Comparison of ENCODE assay signal across 8 cellular contexts in the genomic region with DNA sequence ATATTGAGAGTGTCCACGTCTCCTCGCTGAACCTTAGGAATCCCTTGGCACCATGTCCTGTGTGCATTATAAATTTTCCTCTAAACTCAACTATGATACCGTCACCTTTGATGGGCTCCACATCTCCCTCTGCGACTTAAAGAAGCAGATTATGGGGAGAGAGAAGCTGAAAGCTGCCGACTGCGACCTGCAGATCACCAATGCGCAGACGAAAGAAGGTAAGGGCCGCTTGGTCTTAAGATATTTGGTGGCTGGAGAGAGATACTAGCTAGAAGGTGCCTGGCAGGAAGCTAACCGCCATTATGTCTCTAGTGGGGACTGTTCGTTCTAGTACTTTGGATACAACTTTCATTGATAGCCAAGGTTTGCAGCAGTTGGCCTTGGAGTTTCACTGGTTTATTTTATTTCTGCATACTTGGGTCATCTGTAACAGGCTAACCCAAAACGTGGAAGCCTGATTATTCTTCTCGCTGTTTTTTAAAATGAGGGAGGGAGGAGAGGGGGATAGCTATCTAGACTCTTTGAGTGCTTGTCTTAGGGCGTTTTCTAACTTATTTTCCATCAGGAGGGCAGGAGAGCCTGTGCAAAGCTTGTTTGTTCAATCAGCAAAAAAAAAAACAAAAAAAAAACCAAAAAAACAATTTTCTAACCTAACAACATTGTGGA. TPM values are rescaled to one million over a fixed set of nuclear protein-coding genes. Genes with fewer than 3 reads are reported as not detected.
A peak's percentile ranks its signal among the peaks of the same experiment; 100 is the strongest.
DNase-seq lines count a peak whose midpoint lies in the region; ATAC-seq and TF ChIP-seq lines count a peak whose summit lies in the region.

No MANE protein-coding gene starts in this region.

- H3K36me3 ChIP-seq in KOPT-K1 (ENCODE audit: insufficient read depth, low read length) (peaks cover 33% of the 10 kb centered on the region), psoas muscle (ENCODE audit: insufficient read depth in 1 of 2, low read depth in 1 of 2) (peaks cover 0 to 3% of the 10 kb centered on the region in 2 donors)

- peak overlapping the region; percentile 100 for H3K4me3 Mint-ChIP-seq in activated CD4-positive, alpha-beta memory T cell treated with anti-CD3 and anti-CD28 coated beads, Interleukin-2, amount 10 ng/mL, durations not matched to agents 7 days and 5 days

- no peak for TF ChIP-seq CTCF in psoas muscle (IDR thresholded peaks at IDR 0.05)

- 0 to 1% (median 0%) methylated on average over 14 of the region's 14 CpGs for WGBS in psoas muscle, 3 donors

- DNase-seq in EH (ENCODE audit: low read depth) (peak; percentile 47), germinal center (ENCODE audit: low spot score) (peak; percentile 15), psoas muscle (no peak), NCI-H345 treated with DMSO at 0.1 percent for 48 hours (lab: John Stamatoyannopoulos, UW; ENCODE audit: unreplicated experiment) (no peak)
- DNase-seq in activated CD4-positive, alpha-beta memory T cell treated with anti-CD3 and anti-CD28 coated beads, Interleukin-2, amount 10 ng/mL, durations not matched to agents 7 days and 5 days, result peak; percentile 37

- no peaks in the 10 kb centered on the region for H3K27me3 ChIP-seq in psoas muscle (ENCODE audit: insufficient read depth in 3 of 3, low read length in 2 of 3)

- CTCF ChIA-PET in activated CD4-positive, alpha-beta memory T cell treated with anti-CD3 and anti-CD28 coated beads, Interleukin-2, amount 10 ng/mL, durations not matched to agents 7 days and 5 days (lab: Charles Lee), result interaction anchor here (0.9 to 1.2 kb wide), 3 partner anchors 9 to 311 kb away, joined by 3 to 4 read pairs (median 4); no protein-coding TSS in a partner anchor

- no peaks in the 10 kb centered on the region for H3K9me3 ChIP-seq in KOPT-K1 (ENCODE audit: insufficient read depth, low read length, poor library complexity, severe bottlenecking)
- H3K9me3 ChIP-seq in psoas muscle, result no peaks in the 10 kb centered on the region

- H3K9me3 Mint-ChIP-seq in activated CD4-positive, alpha-beta memory T cell treated with anti-CD3 and anti-CD28 coated beads, Interleukin-2, amount 10 ng/mL, durations not matched to agents 7 days and 5 days, result no peaks in the 10 kb centered on the region

- H3K27ac Mint-ChIP-seq in activated CD4-positive, alpha-beta memory T cell treated with anti-CD3 and anti-CD28 coated beads, Interleukin-2, amount 10 ng/mL, durations not matched to agents 7 days and 5 days, result peak overlapping the region; percentile 97

- H3K4me1 ChIP-seq in psoas muscle, result peaks cover 25% of the 10 kb centered on the region

- H3K4me3 ChIP-seq in psoas muscle, result peak overlapping the region; percentile 98

- H3K27ac ChIP-seq in KOPT-K1 (ENCODE audit: low read depth, low read length, poor library complexity, severe bottlenecking) (peak overlapping the region; percentile 95), psoas muscle (peak overlapping the region; percentile 100)

- peak in 1 of 4 donors; percentile 20 for ATAC-seq in psoas muscle
- ATAC-seq in HG02840 (IDR thresholded peaks at IDR 0.05; ENCODE audit: low FRiP score, unreplicated experiment), result no peak
- no peak for ATAC-seq in GM19023 (IDR thresholded peaks at IDR 0.05; ENCODE audit: unreplicated experiment)

- H3K36me3 Mint-ChIP-seq in activated CD4-positive, alpha-beta memory T cell treated with anti-CD3 and anti-CD28 coated beads, Interleukin-2, amount 10 ng/mL, durations not matched to agents 7 days and 5 days (ENCODE audit: low read depth), result peaks cover 50% of the 10 kb centered on the region

- peaks cover 44% of the 10 kb centered on the region for H3K4me1 Mint-ChIP-seq in activated CD4-positive, alpha-beta memory T cell treated with anti-CD3 and anti-CD28 coated beads, Interleukin-2, amount 10 ng/mL, durations not matched to agents 7 days and 5 days

- POLR2A ChIA-PET in activated CD4-positive, alpha-beta memory T cell treated with anti-CD3 and anti-CD28 coated beads, Interleukin-2, amount 10 ng/mL, durations not matched to agents 7 days and 5 days (lab: Charles Lee), result interaction anchor here (1.2 to 1.6 kb wide), 6 partner anchors 9 to 475 kb away, joined by 3 to 10 read pairs (median 4); partner anchors contain the start of gene ARHGAP17

- intact Hi-C loops in psoas muscle (cut with DNase I), result loop anchor here (10.0 kb wide), 3 partner anchors 204 to 986 kb away; partner anchors contain the start of genes EARS2 (in 1 of the 2), LCMT1 (in 1 of the 2) and UBFD1 (in 1 of the 2)

- no peaks in the 10 kb centered on the region for H3K27me3 Mint-ChIP-seq in activated CD4-positive, alpha-beta memory T cell treated with anti-CD3 and anti-CD28 coated beads, Interleukin-2, amount 10 ng/mL, durations not matched to agents 7 days and 5 days

RNA-seq across cellular contexts. Expression of gene RBBP6, which starts 1.3 kb away (rescaled TPM):
- total RNA-seq in activated CD4-positive, alpha-beta memory T cell treated with anti-CD3 and anti-CD28 coated beads, Interleukin-2, amount 10 ng/mL, durations not matched to agents 7 days and 5 days, result 10 to 100 TPM; 66.8 to 68.6 TPM
- 10 to 100 TPM; 21.8 to 30.7 (median 25.7) TPM for total RNA-seq in psoas muscle
- 10 to 100 TPM; 11.7 to 21.6 (median 15.4) TPM for polyA plus RNA-seq in psoas muscle

Comparison
In these comparisons a context has a peak if more than half of its experiments do, and no peak if none do; other contexts are left out.
1. DNase-seq: peak in EH (single experiment), activated CD4-positive, alpha-beta memory T cell treated with anti-CD3 and anti-CD28 coated beads, Interleukin-2, amount 10 ng/mL, durations not matched to agents 7 days and 5 days (single experiment) and germinal center (single experiment); none in psoas muscle (0 of 2) and NCI-H345 treated with DMSO at 0.1 percent for 48 hours (single experiment).